ENCODE assay signal across 1 cellular context in genomic region chr11:57426754-57427691, GRCh38.
A peak's percentile ranks its signal among the peaks of the same experiment; 100 is the strongest.
TF ChIP-seq lines count a peak whose summit lies in the region.

Gene SLC43A3 (minus strand): TSS chr11:57427121. CDS start chr11:57426172, 949 bp downstream.

TF ChIP-seq in GM12878, 131 proteins besides CTCF, POLR2A, EP300 and RAD21 (continued from another document):
- TF ChIP-seq ZBTB33 (IDR thresholded peaks at IDR 0.05), result no peak
- peak; percentile 22; the same call in 1 of the 2 replicates for TF ChIP-seq SREBF1 (IDR thresholded peaks at IDR 0.05; ENCODE audit: low read length)
- no peak for TF ChIP-seq TARDBP (IDR thresholded peaks at IDR 0.05; ENCODE audit: borderline replicate concordance)
- peak; percentile 54 to 65; a peak in 3 of 4 replicates for TF ChIP-seq IKZF2 (IDR thresholded peaks at IDR 0.05)
- TF ChIP-seq BHLHE40 (IDR thresholded peaks at IDR 0.05; ENCODE audit: borderline replicate concordance in 1 of 2, low read depth in 2 of 2, low read length in 1 of 2), result peak; percentile 88 to 94; a peak in 3 of 4 replicates
- TF ChIP-seq CHD2 (IDR thresholded peaks at IDR 0.05; ENCODE audit: borderline replicate concordance, low read depth, low read length), result no peak
- TF ChIP-seq HDAC6 (IDR thresholded peaks at IDR 0.05; ENCODE audit: unreplicated experiment), result peak; percentile 77
- peak in 1 of 2 experiments; percentile 74; a peak in 2 of 3 replicates for TF ChIP-seq EGR1 (IDR thresholded peaks at IDR 0.05; ENCODE audit: borderline replicate concordance in 1 of 2, low read depth in 2 of 2, low read length in 2 of 2)
- TF ChIP-seq RUNX3 (IDR thresholded peaks at IDR 0.05; ENCODE audit: low read length), result no peak
- TF ChIP-seq POLR2AphosphoS2 (IDR thresholded peaks at IDR 0.05; ENCODE audit: low read depth, low read length), result no peak
- peak; percentile 89 for TF ChIP-seq POLR2AphosphoS5 (IDR thresholded peaks at IDR 0.05; ENCODE audit: low read length)
- TF ChIP-seq, protein P1, sequence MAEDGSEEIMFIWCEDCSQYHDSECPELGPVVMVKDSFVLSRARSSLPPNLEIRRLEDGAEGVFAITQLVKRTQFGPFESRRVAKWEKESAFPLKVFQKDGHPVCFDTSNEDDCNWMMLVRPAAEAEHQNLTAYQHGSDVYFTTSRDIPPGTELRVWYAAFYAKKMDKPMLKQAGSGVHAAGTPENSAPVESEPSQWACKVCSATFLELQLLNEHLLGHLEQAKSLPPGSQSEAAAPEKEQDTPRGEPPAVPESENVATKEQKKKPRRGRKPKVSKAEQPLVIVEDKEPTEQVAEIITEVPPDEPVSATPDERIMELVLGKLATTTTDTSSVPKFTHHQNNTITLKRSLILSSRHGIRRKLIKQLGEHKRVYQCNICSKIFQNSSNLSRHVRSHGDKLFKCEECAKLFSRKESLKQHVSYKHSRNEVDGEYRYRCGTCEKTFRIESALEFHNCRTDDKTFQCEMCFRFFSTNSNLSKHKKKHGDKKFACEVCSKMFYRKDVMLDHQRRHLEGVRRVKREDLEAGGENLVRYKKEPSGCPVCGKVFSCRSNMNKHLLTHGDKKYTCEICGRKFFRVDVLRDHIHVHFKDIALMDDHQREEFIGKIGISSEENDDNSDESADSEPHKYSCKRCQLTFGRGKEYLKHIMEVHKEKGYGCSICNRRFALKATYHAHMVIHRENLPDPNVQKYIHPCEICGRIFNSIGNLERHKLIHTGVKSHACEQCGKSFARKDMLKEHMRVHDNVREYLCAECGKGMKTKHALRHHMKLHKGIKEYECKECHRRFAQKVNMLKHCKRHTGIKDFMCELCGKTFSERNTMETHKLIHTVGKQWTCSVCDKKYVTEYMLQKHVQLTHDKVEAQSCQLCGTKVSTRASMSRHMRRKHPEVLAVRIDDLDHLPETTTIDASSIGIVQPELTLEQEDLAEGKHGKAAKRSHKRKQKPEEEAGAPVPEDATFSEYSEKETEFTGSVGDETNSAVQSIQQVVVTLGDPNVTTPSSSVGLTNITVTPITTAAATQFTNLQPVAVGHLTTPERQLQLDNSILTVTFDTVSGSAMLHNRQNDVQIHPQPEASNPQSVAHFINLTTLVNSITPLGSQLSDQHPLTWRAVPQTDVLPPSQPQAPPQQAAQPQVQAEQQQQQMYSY (CRISPR knock-in tag; IDR thresholded peaks at IDR 0.05), result no peak
- TF ChIP-seq KLF5 (IDR thresholded peaks at IDR 0.05; ENCODE audit: partially characterized antibody), result no peak
- TF ChIP-seq, protein P2, sequence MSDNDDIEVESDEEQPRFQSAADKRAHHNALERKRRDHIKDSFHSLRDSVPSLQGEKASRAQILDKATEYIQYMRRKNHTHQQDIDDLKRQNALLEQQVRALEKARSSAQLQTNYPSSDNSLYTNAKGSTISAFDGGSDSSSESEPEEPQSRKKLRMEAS (IDR thresholded peaks at IDR 0.05; ENCODE audit: low read depth, low read length), result peak; percentile 47
- TF ChIP-seq RB1 (IDR thresholded peaks at IDR 0.05; ENCODE audit: borderline replicate concordance), result 0 out of 2 replicates have a peak, but pooled peaks have one; percentile 81
- TF ChIP-seq TCF12 (IDR thresholded peaks at IDR 0.05; ENCODE audit: low read depth, low read length), result no peak
- no peak for TF ChIP-seq HCFC1 (IDR thresholded peaks at IDR 0.05; ENCODE audit: low read length)
- no peak for TF ChIP-seq CREB1 (IDR thresholded peaks at IDR 0.05; ENCODE audit: low read depth)
- peak; percentile 74; the same call in 1 of the 2 replicates for TF ChIP-seq RELB (IDR thresholded peaks at IDR 0.05; ENCODE audit: low read depth)
- no peak for TF ChIP-seq PKNOX1 (IDR thresholded peaks at IDR 0.05)
- TF ChIP-seq TCF7 (IDR thresholded peaks at IDR 0.05; ENCODE audit: borderline replicate concordance), result no peak
- no peak for TF ChIP-seq RCOR1 (conservative IDR thresholded peaks at IDR 0.05; ENCODE audit: low read depth, low read length)
- TF ChIP-seq CHD4 (IDR thresholded peaks at IDR 0.05), result no peak
- TF ChIP-seq MYC (IDR thresholded peaks at IDR 0.05; ENCODE audit: insufficient read depth, insufficient read length, insufficient replicate concordance, low read length, severe bottlenecking), result no peak
- TF ChIP-seq HDGF (IDR thresholded peaks at IDR 0.05), result peak; percentile 95
- TF ChIP-seq FOXM1 (IDR thresholded peaks at IDR 0.05; ENCODE audit: low read depth, low read length), result no peak; the same call in 1 of the 2 replicates
- TF ChIP-seq DPF2 (IDR thresholded peaks at IDR 0.05), result peak; percentile 31; the same call in 1 of the 2 replicates
- no peak for TF ChIP-seq CEBPB (IDR thresholded peaks at IDR 0.05; ENCODE audit: borderline replicate concordance in 1 of 2, low read depth in 2 of 2, low read length in 2 of 2)
- no peak for TF ChIP-seq HDAC2 (IDR thresholded peaks at IDR 0.05)
- TF ChIP-seq SUZ12 (IDR thresholded peaks at IDR 0.05; ENCODE audit: unreplicated experiment), result no peak
- TF ChIP-seq IKZF1 (conservative IDR thresholded peaks at IDR 0.05), result peak; percentile 48
- no peak for TF ChIP-seq NR2C2 (IDR thresholded peaks at IDR 0.05; ENCODE audit: borderline replicate concordance, control insufficient read depth, insufficient read length, low read depth)
- no peak for TF ChIP-seq ZNF207 (IDR thresholded peaks at IDR 0.05; ENCODE audit: borderline replicate concordance)
- TF ChIP-seq, protein P3, sequence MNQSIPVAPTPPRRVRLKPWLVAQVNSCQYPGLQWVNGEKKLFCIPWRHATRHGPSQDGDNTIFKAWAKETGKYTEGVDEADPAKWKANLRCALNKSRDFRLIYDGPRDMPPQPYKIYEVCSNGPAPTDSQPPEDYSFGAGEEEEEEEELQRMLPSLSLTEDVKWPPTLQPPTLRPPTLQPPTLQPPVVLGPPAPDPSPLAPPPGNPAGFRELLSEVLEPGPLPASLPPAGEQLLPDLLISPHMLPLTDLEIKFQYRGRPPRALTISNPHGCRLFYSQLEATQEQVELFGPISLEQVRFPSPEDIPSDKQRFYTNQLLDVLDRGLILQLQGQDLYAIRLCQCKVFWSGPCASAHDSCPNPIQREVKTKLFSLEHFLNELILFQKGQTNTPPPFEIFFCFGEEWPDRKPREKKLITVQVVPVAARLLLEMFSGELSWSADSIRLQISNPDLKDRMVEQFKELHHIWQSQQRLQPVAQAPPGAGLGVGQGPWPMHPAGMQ (IDR thresholded peaks at IDR 0.05; ENCODE audit: borderline replicate concordance), result no peak
- no peak for TF ChIP-seq SIX5 (IDR thresholded peaks at IDR 0.05; ENCODE audit: low read depth, low read length, severe bottlenecking)
- TF ChIP-seq JUND (IDR thresholded peaks at IDR 0.05; ENCODE audit: low read depth, low read length), result no peak
- TF ChIP-seq KDM1A (IDR thresholded peaks at IDR 0.05; ENCODE audit: borderline replicate concordance), result no peak
- no peak for TF ChIP-seq ZNF217 (IDR thresholded peaks at IDR 0.05)
